Comparison of ENCODE assay signal across 1 cellular context in the genomic region with DNA sequence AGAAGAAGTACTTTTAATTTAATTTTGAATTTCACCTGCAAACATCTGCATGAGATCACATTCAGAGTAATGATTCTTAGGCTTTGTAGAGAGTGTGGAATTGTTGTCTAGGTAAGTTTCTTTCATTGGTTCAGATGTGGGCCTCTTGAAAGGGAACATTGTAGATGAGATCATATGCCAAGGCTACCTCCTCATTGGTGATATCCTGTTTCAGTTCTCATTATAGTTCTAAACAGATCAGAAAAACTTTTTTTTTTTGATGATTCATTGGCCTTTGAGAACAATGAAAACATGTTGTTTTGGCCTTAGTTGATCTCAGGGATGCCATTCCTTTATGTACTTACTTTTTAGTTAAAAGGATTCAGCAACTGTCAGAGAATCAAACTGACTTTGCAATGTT.
TF ChIP-seq lines count a peak whose summit lies in the region.

No MANE protein-coding gene starts in this region.

TF ChIP-seq in IMR-90, 13 proteins besides CTCF, POLR2A, EP300 and RAD21 (continued from another document):
- TF ChIP-seq BHLHE40 (IDR thresholded peaks at IDR 0.05; ENCODE audit: low read depth, low read length), result no peak
- TF ChIP-seq MAZ (IDR thresholded peaks at IDR 0.05; ENCODE audit: borderline replicate concordance, low read depth, low read length), result no peak
- no peak for TF ChIP-seq RCOR1 (IDR thresholded peaks at IDR 0.05; ENCODE audit: insufficient replicate concordance, low read length)
- no peak for TF ChIP-seq MAFK (IDR thresholded peaks at IDR 0.05; ENCODE audit: low read depth, low read length)
- no peak for TF ChIP-seq NFE2L2 (IDR thresholded peaks at IDR 0.05; ENCODE audit: low read depth, low read length)
TF ChIP-seq in IMR-90: peak in this region for 0.
